In genomic region chr19:14196105-14196504, GRCh38 we compare ENCODE assay signal across 8 cellular contexts. TPM values are rescaled to one million over a fixed set of nuclear protein-coding genes. Genes with fewer than 3 reads are reported as not detected.
DNase-seq lines count a peak whose midpoint lies in the region; ATAC-seq and TF ChIP-seq lines count a peak whose summit lies in the region.
"Not testable (repeated sequence)": the region's sequence is repeated elsewhere in the genome, so short reads cannot be mapped to it uniquely, and the experiment has no call there.

No MANE protein-coding gene starts in this region.

- POLR2A ChIA-PET in GM10248 (lab: Yijun Ruan, JAX): not testable (repeated sequence)

- ATAC-seq in upper lobe of right lung: peak; percentile 77

- H3K4me1 Mint-ChIP-seq in activated T-cell treated with anti-CD3 and anti-CD28 coated beads, Interleukin-2, amount 50 U/mL, for 24 hours (ENCODE audit: low read depth): peaks cover 20% of the 10 kb centered on the region

- not testable (repeated sequence) for H3K36me3 ChIP-seq in upper lobe of right lung

- H3K4me3 ChIP-seq in upper lobe of right lung: not testable (repeated sequence)

- not testable (repeated sequence) for H3K36me3 Mint-ChIP-seq in activated T-cell treated with anti-CD3 and anti-CD28 coated beads, Interleukin-2, amount 50 U/mL, for 24 hours (ENCODE audit: low read depth)

- not testable (repeated sequence) for H3K27ac ChIP-seq in upper lobe of right lung

- H3K27ac Mint-ChIP-seq in activated T-cell treated with anti-CD3 and anti-CD28 coated beads, Interleukin-2, amount 50 U/mL, for 24 hours: peak overlapping the region; percentile 63

- not testable (repeated sequence) for H3K27me3 Mint-ChIP-seq in activated T-cell treated with anti-CD3 and anti-CD28 coated beads, Interleukin-2, amount 50 U/mL, for 24 hours

- peak overlapping the region; percentile 33 for H3K4me3 Mint-ChIP-seq in activated T-cell treated with anti-CD3 and anti-CD28 coated beads, Interleukin-2, amount 50 U/mL, for 24 hours

- CTCF ChIA-PET in GM10248 (lab: Yijun Ruan, JAX): interaction anchor here (0.8 to 4.8 kb wide), 7 partner anchors 11 to 263 kb away, joined by 3 to 52 read pairs (median 4); no protein-coding TSS in a partner anchor

- H3K27me3 ChIP-seq in upper lobe of right lung: not testable (repeated sequence)

- H3K4me1 ChIP-seq in upper lobe of right lung: not testable (repeated sequence)

- TF ChIP-seq CTCF in GM10248 (IDR thresholded peaks at IDR 0.05; ENCODE audit: control extremely low read depth, extremely low read depth, low read depth, missing control alignments) (peak; percentile 73), upper lobe of right lung (IDR thresholded peaks at IDR 0.05) (peak; percentile 67)

- DNase-seq in GM10248 (ENCODE audit: extremely low spot score) (peak; percentile 70), NAMALWA (ENCODE audit: low spot score) (peak; percentile 81), SW 1271 (lab: John Stamatoyannopoulos, UW) (peak; percentile 13 to 56), ecto neural progenitor cell (ENCODE audit: low spot score) (peak; percentile 65), left kidney (ENCODE audit: low read depth, low spot score) (peak; percentile 74), upper lobe of right lung (peak; percentile 83)
- DNase-seq in activated T-cell treated with anti-CD3 and anti-CD28 coated beads, Interleukin-2, amount 50 U/mL, for 24 hours: peak; percentile 83
- peak; percentile 77 for DNase-seq in stimulated activated CD4-positive, alpha-beta T cell treated with anti-CD3 and anti-CD28 coated beads, Interleukin-12 subunit alpha, Interleukin-12 subunit beta, amount 100 ng/mL, for 4 hours

- not testable (repeated sequence) for H3K9me3 Mint-ChIP-seq in activated T-cell treated with anti-CD3 and anti-CD28 coated beads, Interleukin-2, amount 50 U/mL, for 24 hours

- H3K9me3 ChIP-seq in upper lobe of right lung: not testable (repeated sequence)

- intact Hi-C loops in upper lobe of right lung (cut with DNase I): loop anchor here (10.0 kb wide), 1 partner anchor 139 kb away; no protein-coding TSS in a partner anchor

RNA-seq across cellular contexts. Expression of gene ADGRL1, which starts 9.9 kb away (rescaled TPM):
- 26.3 TPM for total RNA-seq in upper lobe of right lung

RNA-seq across cellular contexts. Expression of gene ASF1B, which starts 59.7 kb away (rescaled TPM):
- total RNA-seq in upper lobe of right lung: 1.9 TPM
